ENCODE assay signal across 28 cellular contexts in genomic region chrX:133587071-133587470, GRCh38.
DNase-seq lines count a peak whose midpoint lies in the region; ATAC-seq, FAIRE-seq and TF ChIP-seq lines count a peak whose summit lies in the region.
"Had no signal": no experiment of that assay in that cellular context is flagged by ENCODE, and none has a peak within 500 bp of the region (broad histone marks: within the 10 kb centered on the region; RNA-seq: fewer than 3 reads in every experiment).

No MANE protein-coding gene starts in this region.

- no peak for TF ChIP-seq RAD21 in A549 (conservative IDR thresholded peaks at IDR 0.05 in 1 of 2, IDR thresholded peaks at IDR 0.05 in 1 of 2)

- no peak overlapping the region for H3K4me3 ChIP-seq in A549
- no peak overlapping the region for H3K4me3 ChIP-seq in PC-3 (ENCODE audit: low read length)
- H3K4me3 ChIP-seq in bronchial epithelial cell (ENCODE audit: low read depth, low read length), result no peak overlapping the region
- H3K4me3 ChIP-seq: BLaER1 treated with 17β-estradiol and CSF1 and Interleukin-3, amounts not matched to agents 10 nM and 100 nM; GM12878 had no signal

- H3K27ac Mint-ChIP-seq in mesothelial cell of epicardium (peak overlapping the region; percentile 1), immature natural killer cell (no peak overlapping the region)
- H3K27ac Mint-ChIP-seq: B cell; CD4-positive, alpha-beta T cell; CD8-positive, alpha-beta T cell had no signal

- no peaks in the 10 kb centered on the region for H3K79me2 ChIP-seq in PC-3 (ENCODE audit: low read length)

- H4K20me1 ChIP-seq in PC-3 (ENCODE audit: low read length), result no peaks in the 10 kb centered on the region
- H4K20me1 ChIP-seq: BLaER1 treated with 17β-estradiol and CSF1 and Interleukin-3, amounts not matched to agents 10 nM and 100 nM had no signal

- H3K27me3 Mint-ChIP-seq in mesothelial cell of epicardium (ENCODE audit: low read depth), result no peaks in the 10 kb centered on the region
- H3K27me3 Mint-ChIP-seq in immature natural killer cell (ENCODE audit: low read depth in 3 of 3), result peaks cover 0 to 6% (median 2%) of the 10 kb centered on the region in 3 donors
- H3K27me3 Mint-ChIP-seq: B cell; CD4-positive, alpha-beta T cell had no signal

- POLR2A ChIA-PET in A549 (lab: Yijun Ruan, JAX) (no interaction called here), PC-3 (lab: Charles Lee; ENCODE audit: unreplicated experiment) (no interaction called here)

- H3K4me1 ChIP-seq in A549 (no peaks in the 10 kb centered on the region), PC-3 (ENCODE audit: insufficient read depth, low read length) (no peaks in the 10 kb centered on the region)
- H3K4me1 ChIP-seq: BLaER1 treated with 17β-estradiol and CSF1 and Interleukin-3, amounts not matched to agents 10 nM and 100 nM had no signal

- FAIRE-seq in A549 (lab: Jason Lieb, UNC) (peak; percentile 88), bronchial epithelial cell (lab: Jason Lieb, UNC) (no peak), D721Med (lab: Jason Lieb, UNC) (no peak)
- FAIRE-seq: A204.1, GM12878, GM12892, GM18507, GM19239 had no signal

- ATAC-seq in A549 (no peak), PC-3 (no peak)
- ATAC-seq: CD8-positive, alpha-beta T cell; GM12878 had no signal

- H3K4me2 ChIP-seq in A549 (no peak overlapping the region), PC-3 (ENCODE audit: low read length) (no peak overlapping the region)
- H3K4me2 ChIP-seq: BLaER1 treated with 17β-estradiol and CSF1 and Interleukin-3, amounts not matched to agents 10 nM and 100 nM had no signal

- H3K9me2 ChIP-seq in PC-3 (replicated peaks; ENCODE audit: low read length), result no peaks in the 10 kb centered on the region

- H2AFZ ChIP-seq in PC-3 (ENCODE audit: low read length), result no peak overlapping the region

- DNase-seq in A549 (ENCODE audit: low read depth in 1 of 2, low spot score in 1 of 2) (no peak), PC-3 (peak; percentile 9), bronchial epithelial cell (ENCODE audit: low read depth) (peak; percentile 10), mesothelial cell of epicardium (ENCODE audit: low spot score in 2 of 2, unreplicated experiment in 2 of 2) (no peak), germinal center (ENCODE audit: low spot score) (no peak), immature natural killer cell (no peak), D721Med (ENCODE audit: insufficient read length, low spot score) (no peak)
- DNase-seq in stimulated activated naive CD4-positive, alpha-beta T cell (lab: John Stamatoyannopoulos, UW), result no peak
- DNase-seq: 8988T; AML-193; Calu3; CD4-positive, alpha-beta T cell; CD8-positive, alpha-beta T cell; DMS 273 treated with DMSO at 0.1 percent for 48 hours; DMS153; DMS79; DND-41; EL; GDM1 had no signal

- peaks cover 15% of the 10 kb centered on the region for H3K4me1 Mint-ChIP-seq in mesothelial cell of epicardium
- no peaks in the 10 kb centered on the region for H3K4me1 Mint-ChIP-seq in immature natural killer cell
- H3K4me1 Mint-ChIP-seq: B cell had no signal

- H3F3A ChIP-seq in PC-3 (ENCODE audit: low read length, unreplicated experiment), result no peaks in the 10 kb centered on the region

- H3K4me3 Mint-ChIP-seq in mesothelial cell of epicardium (no peak overlapping the region), immature natural killer cell (no peak overlapping the region)
- H3K4me3 Mint-ChIP-seq: B cell; CD4-positive, alpha-beta T cell; CD8-positive, alpha-beta T cell had no signal

- H3K27me3 ChIP-seq in PC-3 (ENCODE audit: low read length) (no peaks in the 10 kb centered on the region), bronchial epithelial cell (ENCODE audit: control insufficient read depth, insufficient read depth, low read length) (no peaks in the 10 kb centered on the region)

- H3K36me3 Mint-ChIP-seq in mesothelial cell of epicardium, result peaks cover 19% of the 10 kb centered on the region
- H3K36me3 Mint-ChIP-seq in immature natural killer cell, result no peaks in the 10 kb centered on the region
- H3K36me3 Mint-ChIP-seq: CD8-positive, alpha-beta T cell had no signal

- TF ChIP-seq CTCF in A549 (IDR thresholded peaks at IDR 0.05) (no peak), PC-3 (conservative IDR thresholded peaks at IDR 0.05; ENCODE audit: low read depth, low read length) (no peak), bronchial epithelial cell (IDR thresholded peaks at IDR 0.05; ENCODE audit: insufficient read depth, low read length, severe bottlenecking) (no peak), mesothelial cell of epicardium (IDR thresholded peaks at IDR 0.05; ENCODE audit: unreplicated experiment) (no peak), D721Med (IDR thresholded peaks at IDR 0.05; ENCODE audit: insufficient read depth, missing control alignments) (no peak)

- H3K9ac ChIP-seq in PC-3 (ENCODE audit: low read length), result no peak overlapping the region
- H3K9ac ChIP-seq: BLaER1 treated with 17β-estradiol and CSF1 and Interleukin-3, amounts not matched to agents 10 nM and 100 nM had no signal

- no peak for TF ChIP-seq EP300 in A549 (IDR thresholded peaks at IDR 0.05)

- 41% methylated on average over 4 of the region's 4 CpGs for WGBS in A549 (ENCODE audit: missing lambda C conversion rate)

- no TSS peak for BruUV-seq in PC-3 (replicated peaks; lab: Mats Ljungman, UMichigan)

- H3K36me3 ChIP-seq in PC-3 (ENCODE audit: low read depth, low read length), result no peaks in the 10 kb centered on the region
- H3K36me3 ChIP-seq in bronchial epithelial cell (ENCODE audit: control insufficient read depth, insufficient read depth, low read length), result no peaks in the 10 kb centered on the region
- H3K36me3 ChIP-seq: BLaER1 treated with 17β-estradiol and CSF1 and Interleukin-3, amounts not matched to agents 10 nM and 100 nM had no signal

- CTCF ChIA-PET in A549 (lab: Yijun Ruan, JAX), result interaction anchor here (0.6 kb wide), 1 partner anchor 12 kb away, joined by 3 read pairs; no protein-coding TSS in a partner anchor
- CTCF ChIA-PET in PC-3 (lab: Charles Lee), result no interaction called here

- TF ChIP-seq POLR2A in A549 (IDR thresholded peaks at IDR 0.05; ENCODE audit: low read length), result no peak

- no peaks in the 10 kb centered on the region for H3K9me3 ChIP-seq in A549
- no peaks in the 10 kb centered on the region for H3K9me3 ChIP-seq in PC-3 (ENCODE audit: low read length)
- H3K9me3 ChIP-seq: BLaER1 treated with 17β-estradiol and CSF1 and Interleukin-3, amounts not matched to agents 10 nM and 100 nM; Caco-2 had no signal

- no peak overlapping the region for H3K27ac ChIP-seq in A549
- no peak overlapping the region for H3K27ac ChIP-seq in PC-3 (ENCODE audit: low read length)
- H3K27ac ChIP-seq: BLaER1 treated with 17β-estradiol and CSF1 and Interleukin-3, amounts not matched to agents 10 nM and 100 nM; C4-2B had no signal

- intact Hi-C loops in PC-3 (cut with micrococcal nuclease), result no loop called here

- H3K9me3 Mint-ChIP-seq in mesothelial cell of epicardium (no peaks in the 10 kb centered on the region), immature natural killer cell (no peaks in the 10 kb centered on the region)
- H3K9me3 Mint-ChIP-seq: CD4-positive, alpha-beta T cell; CD8-positive, alpha-beta T cell had no signal

TF ChIP-seq in A549, 52 proteins besides CTCF, POLR2A, EP300 and RAD21 (continues in another document):
- TF ChIP-seq JUNB (IDR thresholded peaks at IDR 0.05) (no peak), EHMT2 (IDR thresholded peaks at IDR 0.05; ENCODE audit: low read depth) (no peak), SREBF2 (IDR thresholded peaks at IDR 0.05) (no peak), REST (IDR thresholded peaks at IDR 0.05) (no peak), EHF (CRISPR knock-in tag; IDR thresholded peaks at IDR 0.05) (no peak), FOSL2 (IDR thresholded peaks at IDR 0.05) (no peak), FOSL2 (CRISPR knock-in tag; IDR thresholded peaks at IDR 0.05) (no peak), MAX (IDR thresholded peaks at IDR 0.05) (no peak), ZC3H11A (IDR thresholded peaks at IDR 0.05) (no peak), KDM5A (IDR thresholded peaks at IDR 0.05) (no peak)

Comparison
In these comparisons a context has a peak if more than half of its experiments do, and no peak if none do; other contexts are left out.
1. DNase-seq: peak in PC-3 (single experiment) and bronchial epithelial cell (single experiment); none in A549 (0 of 2), mesothelial cell of epicardium (0 of 2), germinal center (single experiment), stimulated activated naive CD4-positive, alpha-beta T cell (0 of 6), immature natural killer cell (0 of 3) and D721Med (single experiment).